Comparison of ENCODE assay signal across 1 cellular context in the genomic region with DNA sequence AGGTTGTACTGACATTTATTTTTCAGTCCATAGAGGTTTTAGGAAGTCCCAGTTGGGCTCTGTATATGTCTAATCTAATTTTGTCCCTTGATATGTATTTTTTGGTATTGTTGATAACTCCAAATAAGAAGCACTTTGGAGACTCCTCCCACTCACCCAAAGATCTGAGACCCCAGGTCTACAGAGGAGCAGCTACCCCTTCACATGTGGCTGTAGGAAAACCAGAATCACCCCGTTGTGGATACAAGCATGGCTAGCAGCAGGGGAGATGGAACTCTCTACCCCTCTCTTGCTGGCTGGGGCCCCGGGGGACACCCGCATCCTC.
TF ChIP-seq lines count a peak whose summit lies in the region.

No MANE protein-coding gene starts in this region.

TF ChIP-seq in WTC11, 78 proteins besides CTCF, POLR2A, EP300 and RAD21 (continued from another document):
- TF ChIP-seq PRDM15 (CRISPR knock-in tag; IDR thresholded peaks at IDR 0.05), result no peak
- TF ChIP-seq, protein P1, sequence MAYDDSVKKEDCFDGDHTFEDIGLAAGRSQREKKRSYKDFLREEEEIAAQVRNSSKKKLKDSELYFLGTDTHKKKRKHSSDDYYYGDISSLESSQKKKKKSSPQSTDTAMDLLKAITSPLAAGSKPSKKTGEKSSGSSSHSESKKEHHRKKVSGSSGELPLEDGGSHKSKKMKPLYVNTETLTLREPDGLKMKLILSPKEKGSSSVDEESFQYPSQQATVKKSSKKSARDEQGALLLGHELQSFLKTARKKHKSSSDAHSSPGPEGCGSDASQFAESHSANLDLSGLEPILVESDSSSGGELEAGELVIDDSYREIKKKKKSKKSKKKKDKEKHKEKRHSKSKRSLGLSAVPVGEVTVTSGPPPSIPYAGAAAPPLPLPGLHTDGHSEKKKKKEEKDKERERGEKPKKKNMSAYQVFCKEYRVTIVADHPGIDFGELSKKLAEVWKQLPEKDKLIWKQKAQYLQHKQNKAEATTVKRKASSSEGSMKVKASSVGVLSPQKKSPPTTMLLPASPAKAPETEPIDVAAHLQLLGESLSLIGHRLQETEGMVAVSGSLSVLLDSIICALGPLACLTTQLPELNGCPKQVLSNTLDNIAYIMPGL (CRISPR knock-in tag; IDR thresholded peaks at IDR 0.05), result no peak
